20 cellular contexts compared by ENCODE assay signal in the genomic region with DNA sequence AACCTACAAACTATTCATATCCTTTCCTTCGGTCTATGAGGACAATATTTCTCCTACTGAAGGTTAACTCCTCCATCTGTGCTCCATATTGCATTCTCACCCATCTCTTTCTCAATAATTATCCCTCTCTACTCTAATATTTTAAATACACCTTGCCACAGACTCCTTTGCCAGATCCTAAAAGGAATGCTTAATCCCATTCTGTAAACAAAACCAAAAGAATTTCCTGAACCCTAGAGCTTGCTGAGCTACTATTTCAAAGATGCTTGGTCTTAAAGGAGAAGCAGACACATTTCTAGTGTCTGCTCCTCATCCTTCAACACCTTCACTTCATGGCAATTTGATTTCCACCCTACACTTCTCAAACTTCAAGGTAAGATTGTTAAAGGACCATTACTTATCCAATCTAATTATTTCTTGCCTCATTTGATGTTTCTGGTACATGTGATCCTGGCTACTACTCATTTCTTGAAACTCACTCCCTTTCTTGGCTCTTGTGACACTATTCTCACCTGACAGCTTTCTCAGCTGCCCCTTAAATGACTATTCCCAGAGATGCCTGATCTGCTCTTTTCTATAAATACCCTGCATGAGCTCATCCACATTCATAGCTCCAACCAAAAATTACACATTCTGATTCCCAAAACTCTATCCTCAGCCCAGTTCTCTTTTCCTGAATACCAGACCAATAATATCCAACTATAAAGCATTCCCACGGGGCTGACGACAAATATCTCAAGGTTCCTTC. TPM values are rescaled to one million over a fixed set of nuclear protein-coding genes. Genes with fewer than 3 reads are reported as not detected.
DNase-seq lines count a peak whose midpoint lies in the region; ATAC-seq, FAIRE-seq and TF ChIP-seq lines count a peak whose summit lies in the region.
"Had no signal": no experiment of that assay in that cellular context is flagged by ENCODE, and none has a peak within 500 bp of the region (broad histone marks: within the 10 kb centered on the region; RNA-seq: fewer than 3 reads in every experiment).

No MANE protein-coding gene starts in this region.

- CTCF ChIA-PET in RWPE1 (lab: Yijun Ruan, JAX), result no interaction called here

- TF ChIP-seq CTCF in psoas muscle (IDR thresholded peaks at IDR 0.05), result no peak
- TF ChIP-seq CTCF in RWPE1 (conservative IDR thresholded peaks at IDR 0.05; ENCODE audit: low read depth), result no peak

- POLR2A ChIA-PET in RWPE1 (lab: Yijun Ruan, JAX; ENCODE audit: low non-redundant PET), result no interaction called here

- ATAC-seq in left cardiac atrium, result peak; percentile 13 to 54
- ATAC-seq in psoas muscle, result peak; percentile 37 to 63 (median 56)
- no peak for ATAC-seq in HG02610 (IDR thresholded peaks at IDR 0.05; ENCODE audit: unreplicated experiment)
- ATAC-seq: activated CD8-positive, alpha-beta memory T cell treated with anti-CD3 and anti-CD28 coated beads, Interleukin-2, amount 10 ng/mL, durations not matched to agents 7 days and 5 days; activated T-cell treated with anti-CD3 and anti-CD28 coated beads, Interleukin-2, amount 50 U/mL, for 4 hours; esophagus mucosa; naive thymus-derived CD4-positive, alpha-beta T cell had no signal

- WGBS in psoas muscle, 3 donors, result 68 to 88% (median 69%) methylated on average over 3 of the region's 3 CpGs

- intact Hi-C loops in left cardiac atrium (cut with DNase I) (no loop called here), psoas muscle (cut with DNase I) (no loop called here)

- H3K4me3 ChIP-seq in psoas muscle, result no peak overlapping the region
- H3K4me3 ChIP-seq: skin epidermis had no signal

- H3K36me3 ChIP-seq in psoas muscle (ENCODE audit: insufficient read depth in 1 of 2, low read depth in 1 of 2), result no peaks in the 10 kb centered on the region

- peaks cover 43% of the 10 kb centered on the region for H3K4me1 ChIP-seq in psoas muscle

- H3K27me3 ChIP-seq in psoas muscle (ENCODE audit: insufficient read depth in 3 of 3, low read length in 2 of 3), result no peaks in the 10 kb centered on the region

- no peak for FAIRE-seq in frontal cortex (lab: Jason Lieb, UNC)

- H3K9me3 ChIP-seq in psoas muscle, result no peaks in the 10 kb centered on the region

- DNase-seq in HCEC 1CT (peak; percentile 26), astrocyte of the hippocampus (ENCODE audit: low read depth, low spot score) (peak; percentile 29), left cardiac atrium (no peak), psoas muscle (no peak), RWPE1 (ENCODE audit: low spot score) (no peak), frontal cortex (ENCODE audit: low spot score in 2 of 2) (no peak)
- DNase-seq: activated CD4-positive, alpha-beta T cell treated with anti-CD3 and anti-CD28 coated beads, Interleukin-2, amount 50 U/mL, for 4 hours; activated CD4-positive, CD25-positive, alpha-beta regulatory T cell; activated CD8-positive, alpha-beta memory T cell treated with anti-CD3 and anti-CD28 coated beads, Interleukin-2, amount 10 ng/mL, durations not matched to agents 7 days and 5 days; activated gamma-delta T cell; activated T-cell treated with anti-CD3 and anti-CD28 coated beads, Interleukin-2, amount 50 U/mL, for 4 hours; C1 segment of cervical spinal cord; naive thymus-derived CD4-positive, alpha-beta T cell; NCI-H1694 treated with DMSO at 0.1 percent for 48 hours; NCI-H510A treated with DMSO at 0.1 percent for 48 hours; RPMI8226; stimulated activated naive CD4-positive, alpha-beta T cell had no signal

- H3K27ac ChIP-seq in psoas muscle, result peak overlapping the region; percentile 74
- no peak overlapping the region for H3K27ac ChIP-seq in RWPE1
- H3K27ac ChIP-seq: skin epidermis had no signal

RNA-seq across cellular contexts. Expression of gene HOMER1, which starts 20.2 kb away (rescaled TPM):
- total RNA-seq in left cardiac atrium (10 to 100 TPM; 25.6 to 35.4 TPM), psoas muscle (10 to 100 TPM; 32.7 to 52.4 (median 36.2) TPM), frontal cortex (205 TPM)
- 10 to 100 TPM in 2 of 3 donors, 1 to 10 TPM in 1; 3.2 to 36.5 (median 11.1) TPM for polyA plus RNA-seq in psoas muscle

Comparison
In these comparisons a context has a peak if more than half of its experiments do, and no peak if none do; other contexts are left out.
1. DNase-seq: peak in HCEC 1CT (single experiment) and astrocyte of the hippocampus (single experiment); none in left cardiac atrium (single experiment), psoas muscle (0 of 2), RWPE1 (single experiment) and frontal cortex (0 of 2).